2 cellular contexts compared by ENCODE assay signal in genomic region chr14:85336817-85337216, GRCh38.
TF ChIP-seq lines count a peak whose summit lies in the region.

No MANE protein-coding gene starts in this region.

TF ChIP-seq in IMR-90, 13 proteins besides CTCF, POLR2A, EP300 and RAD21 (continued from another document):
- no peak for TF ChIP-seq BHLHE40 (IDR thresholded peaks at IDR 0.05; ENCODE audit: low read depth, low read length)
- TF ChIP-seq MXI1 (IDR thresholded peaks at IDR 0.05; ENCODE audit: borderline replicate concordance, low read depth, low read length): no peak
- no peak for TF ChIP-seq SMC3 (IDR thresholded peaks at IDR 0.05; ENCODE audit: low read depth, low read length)
- TF ChIP-seq RFX5 (IDR thresholded peaks at IDR 0.05; ENCODE audit: low read depth, low read length): no peak
- no peak for TF ChIP-seq NFE2L2 (IDR thresholded peaks at IDR 0.05; ENCODE audit: low read depth, low read length)
- TF ChIP-seq CEBPB (IDR thresholded peaks at IDR 0.05; ENCODE audit: low read depth, low read length): no peak
- no peak for TF ChIP-seq CHD1 (IDR thresholded peaks at IDR 0.05; ENCODE audit: low read depth, low read length)
- TF ChIP-seq MAFK (IDR thresholded peaks at IDR 0.05; ENCODE audit: low read depth, low read length): no peak
- TF ChIP-seq USF2 (IDR thresholded peaks at IDR 0.05; ENCODE audit: low read depth, low read length): no peak
- no peak for TF ChIP-seq ELK1 (IDR thresholded peaks at IDR 0.05; ENCODE audit: borderline replicate concordance, low read depth, low read length)

TF ChIP-seq in endothelial cell of umbilical vein, 7 proteins besides CTCF, POLR2A, EP300 and RAD21 (continued from another document):
- peak; percentile 54 for TF ChIP-seq GATA2 (IDR thresholded peaks at IDR 0.05; ENCODE audit: insufficient read depth, insufficient read length, low read depth, low read length)
- TF ChIP-seq MYC (IDR thresholded peaks at IDR 0.05; ENCODE audit: low read depth, low read length): no peak
- TF ChIP-seq FOS (IDR thresholded peaks at IDR 0.05; ENCODE audit: borderline replicate concordance, insufficient read depth, low read length): peak; percentile 73
TF ChIP-seq in endothelial cell of umbilical vein: peak in this region for 3.
